Comparison of ENCODE assay signal across 10 cellular contexts in the genomic region with DNA sequence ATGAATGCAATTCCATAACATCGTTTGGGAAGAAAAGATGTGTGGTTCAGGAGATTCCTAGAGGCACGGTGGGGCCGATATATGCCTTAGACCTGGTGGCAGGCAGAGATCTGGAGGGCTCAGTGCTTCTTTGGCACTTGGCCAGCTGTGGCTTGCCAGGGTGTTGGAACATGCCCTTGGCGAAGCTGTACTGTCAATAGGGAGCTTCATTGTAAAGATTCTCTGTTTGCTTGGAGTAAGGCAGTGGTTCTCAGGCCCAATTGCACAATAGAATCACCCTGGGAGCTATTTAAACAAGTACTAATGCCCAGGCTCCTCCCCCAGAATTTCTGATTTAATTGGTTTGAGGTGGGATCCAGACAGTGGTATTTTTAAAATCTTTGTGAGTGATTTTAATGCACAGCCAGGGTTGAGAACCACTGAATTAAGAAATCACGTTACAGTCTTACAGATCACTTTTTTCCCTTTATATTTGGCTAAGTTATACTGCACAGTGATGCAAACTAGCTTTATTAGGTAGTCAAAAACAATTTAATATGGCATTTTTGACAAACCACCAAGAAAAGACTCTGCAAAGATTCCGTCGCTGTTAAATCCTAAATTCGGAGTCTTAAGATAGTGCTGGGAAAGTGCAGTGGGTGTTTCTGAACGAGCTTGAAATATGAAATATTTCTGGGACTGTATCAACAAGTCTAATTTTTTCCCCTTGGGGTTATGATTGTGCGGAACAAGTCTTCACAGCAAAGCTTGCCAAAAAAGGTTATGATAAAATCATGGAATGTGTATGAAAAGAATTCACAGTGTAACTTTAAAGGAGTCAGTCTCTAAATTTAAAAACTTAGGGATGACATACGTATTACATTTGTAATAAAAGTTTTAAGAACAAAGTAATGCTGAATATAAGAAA.
DNase-seq lines count a peak whose midpoint lies in the region; ATAC-seq and TF ChIP-seq lines count a peak whose summit lies in the region.
"Had no signal": no experiment of that assay in that cellular context is flagged by ENCODE, and none has a peak within 500 bp of the region (broad histone marks: within the 10 kb centered on the region; RNA-seq: fewer than 3 reads in every experiment).

No MANE protein-coding gene starts in this region.

- no peak overlapping the region for H3K4me2 ChIP-seq in MM.1S (ENCODE audit: low read depth, low read length)
- H3K4me2 ChIP-seq: BLaER1 treated with 17β-estradiol and CSF1 and Interleukin-3, amounts not matched to agents 10 nM and 100 nM had no signal

- H3K27ac Mint-ChIP-seq in mesothelial cell of epicardium, result peak overlapping the region; percentile 89
- no peak overlapping the region for H3K27ac Mint-ChIP-seq in CD14-positive monocyte

- POLR2A ChIA-PET in A673 (lab: Charles Lee; ENCODE audit: low non-redundant PET), result interaction anchor here (0.6 kb wide), 2 partner anchors 18 to 28 kb away, joined by 3 to 6 read pairs; no protein-coding TSS in a partner anchor

- no peaks in the 10 kb centered on the region for H3K9me3 Mint-ChIP-seq in mesothelial cell of epicardium
- no peaks in the 10 kb centered on the region for H3K9me3 Mint-ChIP-seq in CD14-positive monocyte

- H3K27me3 Mint-ChIP-seq in mesothelial cell of epicardium (ENCODE audit: low read depth) (no peaks in the 10 kb centered on the region), CD14-positive monocyte (ENCODE audit: low read depth in 3 of 3) (peaks cover 0 to 2% (median 0%) of the 10 kb centered on the region in 3 donors)

- TF ChIP-seq CTCF in A673 (conservative IDR thresholded peaks at IDR 0.05; ENCODE audit: low read depth, low read length), result no peak
- no peak for TF ChIP-seq CTCF in colonic mucosa (IDR thresholded peaks at IDR 0.05)
- TF ChIP-seq CTCF in mesothelial cell of epicardium (IDR thresholded peaks at IDR 0.05; ENCODE audit: unreplicated experiment), result no peak
- no peak for TF ChIP-seq CTCF in CD14-positive monocyte (IDR thresholded peaks at IDR 0.05)
- TF ChIP-seq CTCF in MM.1S (IDR thresholded peaks at IDR 0.05; ENCODE audit: low read length), result no peak

- H3K9ac ChIP-seq in colonic mucosa (ENCODE audit: low read depth in 2 of 2, low read length in 2 of 2), result no peak overlapping the region
- H3K9ac ChIP-seq in MM.1S (ENCODE audit: low read length), result no peak overlapping the region
- H3K9ac ChIP-seq: BLaER1 treated with 17β-estradiol and CSF1 and Interleukin-3, amounts not matched to agents 10 nM and 100 nM had no signal

- H3K27me3 ChIP-seq in A673 (replicated peaks; ENCODE audit: insufficient read depth, low read depth, low read length, poor library complexity) (no peaks in the 10 kb centered on the region), colonic mucosa (no peaks in the 10 kb centered on the region), MM.1S (replicated peaks; ENCODE audit: insufficient read depth, low read length) (no peaks in the 10 kb centered on the region)
- H3K27me3 ChIP-seq: BLaER1 treated with 17β-estradiol and CSF1 and Interleukin-3, amounts not matched to agents 10 nM and 100 nM had no signal

- H3K36me3 Mint-ChIP-seq in mesothelial cell of epicardium, result no peaks in the 10 kb centered on the region
- no peaks in the 10 kb centered on the region for H3K36me3 Mint-ChIP-seq in CD14-positive monocyte

- ATAC-seq in HG03521 (IDR thresholded peaks at IDR 0.05; ENCODE audit: unreplicated experiment), result no peak
- ATAC-seq in GM19351 (IDR thresholded peaks at IDR 0.05; ENCODE audit: unreplicated experiment), result no peak

- H3K9me3 ChIP-seq in A673 (ENCODE audit: low read depth, low read length, poor library complexity, severe bottlenecking) (no peaks in the 10 kb centered on the region), colonic mucosa (no peaks in the 10 kb centered on the region), MM.1S (replicated peaks; ENCODE audit: insufficient read depth, low read length) (no peaks in the 10 kb centered on the region)
- H3K9me3 ChIP-seq: BLaER1 treated with 17β-estradiol and CSF1 and Interleukin-3, amounts not matched to agents 10 nM and 100 nM had no signal

- no TSS peak for BruUV-seq in A673 (replicated peaks; lab: Mats Ljungman, UMichigan)

- no peaks in the 10 kb centered on the region for H4K20me1 ChIP-seq in MM.1S (ENCODE audit: insufficient read depth, low read length)

- no peaks in the 10 kb centered on the region for H3K36me3 ChIP-seq in A673 (ENCODE audit: insufficient read depth, low read length, poor library complexity, severe bottlenecking)
- H3K36me3 ChIP-seq in colonic mucosa, result no peaks in the 10 kb centered on the region
- no peaks in the 10 kb centered on the region for H3K36me3 ChIP-seq in MM.1S (replicated peaks; ENCODE audit: insufficient read depth, low read length)

- CTCF ChIA-PET in A673 (lab: Charles Lee), result interaction anchor here (0.6 to 0.7 kb wide), 2 partner anchors 26 to 112 kb away, joined by 3 to 5 read pairs; no protein-coding TSS in a partner anchor

- intact Hi-C loops in A673 (cut with micrococcal nuclease; ENCODE audit: unreplicated experiment), result no loop called here
- intact Hi-C loops in colonic mucosa (cut with DNase I), result no loop called here
- intact Hi-C loops in CD14-positive monocyte (cut with micrococcal nuclease), result no loop called here

- H3K4me1 Mint-ChIP-seq in mesothelial cell of epicardium (peaks cover 49% of the 10 kb centered on the region), CD14-positive monocyte (no peaks in the 10 kb centered on the region)

- no peak overlapping the region for H2AFZ ChIP-seq in MM.1S (ENCODE audit: low read length)

- DNase-seq in A673 (ENCODE audit: low spot score) (peak; percentile 86), NCI-H1417 treated with DMSO at 0.1 percent for 48 hours (lab: John Stamatoyannopoulos, UW) (peak; percentile 20), colonic mucosa (peak; percentile 42), mesothelial cell of epicardium (ENCODE audit: low spot score in 2 of 2, unreplicated experiment in 2 of 2) (no peak), CD14-positive monocyte (ENCODE audit: low spot score) (no peak), MM.1S (no peak)
- DNase-seq: effector CD8-positive, alpha-beta T cell had no signal

- H3K4me1 ChIP-seq in A673 (ENCODE audit: insufficient read depth, low read length, poor library complexity, severe bottlenecking) (peaks cover 27% of the 10 kb centered on the region), colonic mucosa (no peaks in the 10 kb centered on the region), MM.1S (ENCODE audit: low read length) (no peaks in the 10 kb centered on the region)

- H3K4me3 ChIP-seq in A673 (ENCODE audit: low read depth, low read length, poor library complexity, severe bottlenecking) (no peak overlapping the region), colonic mucosa (no peak overlapping the region), MM.1S (ENCODE audit: low read length) (no peak overlapping the region)
- H3K4me3 ChIP-seq: BLaER1 treated with 17β-estradiol and CSF1 and Interleukin-3, amounts not matched to agents 10 nM and 100 nM had no signal

- no peaks in the 10 kb centered on the region for H3F3A ChIP-seq in MM.1S (ENCODE audit: insufficient read depth, low read length)

- no peak overlapping the region for H3K4me3 Mint-ChIP-seq in mesothelial cell of epicardium
- H3K4me3 Mint-ChIP-seq in CD14-positive monocyte, result no peak overlapping the region

- H3K27ac ChIP-seq in A673 (ENCODE audit: low read depth, low read length, poor library complexity, severe bottlenecking) (no peak overlapping the region), colonic mucosa (no peak overlapping the region), MM.1S (ENCODE audit: low read length) (no peak overlapping the region)
- H3K27ac ChIP-seq: BLaER1 treated with 17β-estradiol and CSF1 and Interleukin-3, amounts not matched to agents 10 nM and 100 nM had no signal

- no peaks in the 10 kb centered on the region for H3K79me2 ChIP-seq in MM.1S (ENCODE audit: low read length)

- H3K9me2 ChIP-seq in MM.1S (replicated peaks; ENCODE audit: insufficient read depth, low read length), result no peaks in the 10 kb centered on the region

Comparison
In these comparisons a context has a peak if more than half of its experiments do, and no peak if none do; other contexts are left out.
1. DNase-seq: peak in A673 (single experiment), NCI-H1417 treated with DMSO at 0.1 percent for 48 hours (single experiment) and colonic mucosa (single experiment); none in mesothelial cell of epicardium (0 of 2), CD14-positive monocyte (single experiment) and MM.1S (single experiment).